In the genomic region with DNA sequence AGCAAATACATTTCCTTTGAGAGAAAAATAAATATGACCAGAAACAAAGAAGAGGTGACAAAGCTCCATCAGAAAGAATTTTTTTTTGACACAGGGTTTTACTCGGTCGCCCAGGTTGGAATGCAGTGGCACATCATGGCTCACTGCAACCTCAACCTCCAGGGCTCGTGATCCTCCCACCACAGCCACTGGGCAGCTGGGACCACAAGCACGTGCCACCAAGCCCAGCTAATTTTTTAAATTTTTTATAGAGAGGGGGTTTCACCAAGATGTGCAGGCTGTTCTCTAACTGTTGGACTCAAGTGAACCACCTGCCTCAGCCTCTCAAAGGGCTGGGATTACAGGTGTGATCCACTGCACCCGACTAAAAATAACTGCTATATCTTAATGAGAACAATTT, we compare ENCODE assay signal across 27 cellular contexts.
"Had no signal": no experiment of that assay in that cellular context is flagged by ENCODE, and none has a peak within 500 bp of the region (broad histone marks: within the 10 kb centered on the region; RNA-seq: fewer than 3 reads in every experiment).

No MANE protein-coding gene starts in this region.

- H3K4me1 Mint-ChIP-seq: activated CD4-positive, alpha-beta T cell treated with anti-CD3 and anti-CD28 coated beads for 36 hours; activated naive CD8-positive, alpha-beta T cell treated with anti-CD3 and anti-CD28 coated beads, Interleukin-2, amount 50 U/mL, for 24 hours had no signal

- H3K4me3 Mint-ChIP-seq: activated CD4-positive, alpha-beta memory T cell treated with anti-CD3 and anti-CD28 coated beads, Interleukin-2, amount 10 ng/mL, durations not matched to agents 7 days and 5 days; activated CD4-positive, alpha-beta T cell treated with anti-CD3 and anti-CD28 coated beads for 36 hours; activated CD4-positive, alpha-beta T cell treated with anti-CD3 and anti-CD28 coated beads, Interleukin-2, amount 10 ng/mL, durations not matched to agents 7 days and 5 days; activated naive CD4-positive, alpha-beta T cell treated with anti-CD3 and anti-CD28 coated beads for 36 hours; activated naive CD4-positive, alpha-beta T cell treated with anti-CD3 and anti-CD28 coated beads, Interleukin-2, amount 50 U/mL, for 24 hours; activated naive CD8-positive, alpha-beta T cell treated with anti-CD3 and anti-CD28 coated beads for 36 hours; activated naive CD8-positive, alpha-beta T cell treated with anti-CD3 and anti-CD28 coated beads, Interleukin-2, amount 50 U/mL, for 24 hours; activated T-helper 1 cell treated with anti-CD3 and anti-CD28 coated beads, Interleukin-12 subunit alpha, Interleukin-12 subunit beta, Interleukin-2, Interleukin-4 antibody, amounts not matched to agents 30 ng/mL and 10 ng/mL and 1 ng/mL, durations not matched to agents 14 hours and 24 hours and 36 hours; T-helper 17 cell; T-helper 2 cell treated with Interferon-gamma antibody and Interleukin-4, amounts not matched to agents 5 μg/mL and 100 μg/mL, for 36 hours had no signal

- H3K27me3 Mint-ChIP-seq: activated CD4-positive, alpha-beta memory T cell treated with anti-CD3 and anti-CD28 coated beads, Interleukin-2, amount 10 ng/mL, durations not matched to agents 7 days and 5 days; activated CD4-positive, alpha-beta T cell treated with anti-CD3 and anti-CD28 coated beads for 36 hours; activated CD4-positive, alpha-beta T cell treated with anti-CD3 and anti-CD28 coated beads, Interleukin-2, amount 10 ng/mL, durations not matched to agents 7 days and 5 days; activated naive CD4-positive, alpha-beta T cell treated with anti-CD3 and anti-CD28 coated beads, Interleukin-2, amount 50 U/mL, for 24 hours; activated naive CD8-positive, alpha-beta T cell treated with anti-CD3 and anti-CD28 coated beads for 36 hours; activated naive CD8-positive, alpha-beta T cell treated with anti-CD3 and anti-CD28 coated beads, Interleukin-2, amount 50 U/mL, for 24 hours; T-helper 17 cell had no signal

- DNase-seq: activated CD4-positive, alpha-beta memory T cell treated with anti-CD3 and anti-CD28 coated beads, Interleukin-2, amount 10 ng/mL, durations not matched to agents 7 days and 5 days; activated CD4-positive, alpha-beta T cell treated with anti-CD3 and anti-CD28 coated beads for 36 hours; activated CD4-positive, alpha-beta T cell treated with anti-CD3 and anti-CD28 coated beads, Interleukin-2, amount 10 ng/mL, durations not matched to agents 7 days and 5 days; activated CD4-positive, alpha-beta T cell treated with anti-CD3 and anti-CD28 coated beads, Interleukin-2, amount 50 U/mL, for 4 hours; activated CD4-positive, CD25-positive, alpha-beta regulatory T cell; activated CD4-positive, CD25-positive, alpha-beta regulatory T cell treated with anti-CD3 and anti-CD28 coated beads, Interleukin-2, amount 50 U/mL, for 72 hours; activated effector memory CD4-positive, alpha-beta T cell treated with anti-CD3 and anti-CD28 coated beads, Interleukin-2, amount 50 U/mL, for 16 hours; activated naive CD4-positive, alpha-beta T cell treated with anti-CD3 and anti-CD28 coated beads for 36 hours; activated naive CD8-positive, alpha-beta T cell treated with anti-CD3 and anti-CD28 coated beads for 36 hours; activated naive CD8-positive, alpha-beta T cell treated with anti-CD3 and anti-CD28 coated beads, Interleukin-2, amount 50 U/mL, for 24 hours; adrenal gland; amygdala; aorta; body of pancreas; caudate nucleus; colonic mucosa; effector CD8-positive, alpha-beta T cell; esophagus squamous epithelium; foreskin melanocyte; T-helper 1 cell; T-helper 17 cell; T1000 had no signal

- ATAC-seq: activated CD4-positive, alpha-beta T cell treated with anti-CD3 and anti-CD28 coated beads for 36 hours; activated naive CD8-positive, alpha-beta T cell treated with anti-CD3 and anti-CD28 coated beads, Interleukin-2, amount 50 U/mL, for 24 hours; gastroesophageal sphincter; T-helper 17 cell had no signal

- H3K27ac Mint-ChIP-seq: activated CD4-positive, alpha-beta memory T cell treated with anti-CD3 and anti-CD28 coated beads, Interleukin-2, amount 10 ng/mL, durations not matched to agents 7 days and 5 days; activated CD4-positive, alpha-beta T cell treated with anti-CD3 and anti-CD28 coated beads, Interleukin-2, amount 10 ng/mL, durations not matched to agents 7 days and 5 days; activated naive CD4-positive, alpha-beta T cell treated with anti-CD3 and anti-CD28 coated beads for 36 hours; activated naive CD4-positive, alpha-beta T cell treated with anti-CD3 and anti-CD28 coated beads, Interleukin-2, amount 50 U/mL, for 24 hours; activated naive CD8-positive, alpha-beta T cell treated with anti-CD3 and anti-CD28 coated beads for 36 hours; activated naive CD8-positive, alpha-beta T cell treated with anti-CD3 and anti-CD28 coated beads, Interleukin-2, amount 50 U/mL, for 24 hours; activated T-helper 1 cell treated with anti-CD3 and anti-CD28 coated beads, Interleukin-12 subunit alpha, Interleukin-12 subunit beta, Interleukin-2, Interleukin-4 antibody, amounts not matched to agents 30 ng/mL and 10 ng/mL and 1 ng/mL, durations not matched to agents 14 hours and 24 hours and 36 hours; activated T-helper 2 cell treated with anti-CD3 and anti-CD28 coated beads, Interferon-gamma antibody, Interleukin-2, Interleukin-4, amounts not matched to agents 10 μg/mL and 5 μg/mL and 100 μg/mL, durations not matched to agents 14 hours and 24 hours and 36 hours; T-helper 17 cell; T-helper 2 cell treated with Interferon-gamma antibody and Interleukin-4, amounts not matched to agents 5 μg/mL and 100 μg/mL, for 36 hours had no signal

- H3K9me3 Mint-ChIP-seq: activated CD4-positive, alpha-beta memory T cell treated with anti-CD3 and anti-CD28 coated beads, Interleukin-2, amount 10 ng/mL, durations not matched to agents 7 days and 5 days; activated CD4-positive, alpha-beta T cell treated with anti-CD3 and anti-CD28 coated beads, Interleukin-2, amount 10 ng/mL, durations not matched to agents 7 days and 5 days; activated naive CD4-positive, alpha-beta T cell treated with anti-CD3 and anti-CD28 coated beads for 36 hours; activated naive CD4-positive, alpha-beta T cell treated with anti-CD3 and anti-CD28 coated beads, Interleukin-2, amount 50 U/mL, for 24 hours; activated naive CD8-positive, alpha-beta T cell treated with anti-CD3 and anti-CD28 coated beads for 36 hours; activated naive CD8-positive, alpha-beta T cell treated with anti-CD3 and anti-CD28 coated beads, Interleukin-2, amount 50 U/mL, for 24 hours; activated T-helper 1 cell treated with anti-CD3 and anti-CD28 coated beads, Interleukin-12 subunit alpha, Interleukin-12 subunit beta, Interleukin-2, Interleukin-4 antibody, amounts not matched to agents 30 ng/mL and 10 ng/mL and 1 ng/mL, durations not matched to agents 14 hours and 24 hours and 36 hours; activated T-helper 2 cell treated with anti-CD3 and anti-CD28 coated beads, Interferon-gamma antibody, Interleukin-2, Interleukin-4, amounts not matched to agents 10 μg/mL and 5 μg/mL and 100 μg/mL, durations not matched to agents 14 hours and 24 hours and 36 hours; T-helper 2 cell treated with Interferon-gamma antibody and Interleukin-4, amounts not matched to agents 5 μg/mL and 100 μg/mL, for 36 hours had no signal
